In the genomic region with DNA sequence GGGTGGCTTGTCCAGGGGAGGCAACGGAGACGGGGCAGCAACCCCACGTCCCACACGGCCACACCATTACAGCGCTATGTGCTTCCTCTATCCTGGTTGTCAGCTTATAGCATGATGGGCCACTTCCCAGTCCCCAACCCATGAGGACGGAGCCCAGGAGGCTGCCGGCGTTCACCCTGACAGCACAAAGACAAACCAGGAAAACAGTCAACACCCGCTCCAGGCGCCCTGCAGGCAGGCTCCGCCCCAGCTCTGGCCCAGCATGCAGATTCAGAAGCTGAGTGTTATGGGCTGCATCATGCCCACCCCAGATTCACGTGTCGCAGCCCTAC, we compare ENCODE assay signal across 1 cellular context.
TF ChIP-seq lines count a peak whose summit lies in the region.

No MANE protein-coding gene starts in this region.

TF ChIP-seq in GM23338, 12 proteins besides CTCF, POLR2A, EP300 and RAD21 (continued from another document):
- TF ChIP-seq, protein P1, sequence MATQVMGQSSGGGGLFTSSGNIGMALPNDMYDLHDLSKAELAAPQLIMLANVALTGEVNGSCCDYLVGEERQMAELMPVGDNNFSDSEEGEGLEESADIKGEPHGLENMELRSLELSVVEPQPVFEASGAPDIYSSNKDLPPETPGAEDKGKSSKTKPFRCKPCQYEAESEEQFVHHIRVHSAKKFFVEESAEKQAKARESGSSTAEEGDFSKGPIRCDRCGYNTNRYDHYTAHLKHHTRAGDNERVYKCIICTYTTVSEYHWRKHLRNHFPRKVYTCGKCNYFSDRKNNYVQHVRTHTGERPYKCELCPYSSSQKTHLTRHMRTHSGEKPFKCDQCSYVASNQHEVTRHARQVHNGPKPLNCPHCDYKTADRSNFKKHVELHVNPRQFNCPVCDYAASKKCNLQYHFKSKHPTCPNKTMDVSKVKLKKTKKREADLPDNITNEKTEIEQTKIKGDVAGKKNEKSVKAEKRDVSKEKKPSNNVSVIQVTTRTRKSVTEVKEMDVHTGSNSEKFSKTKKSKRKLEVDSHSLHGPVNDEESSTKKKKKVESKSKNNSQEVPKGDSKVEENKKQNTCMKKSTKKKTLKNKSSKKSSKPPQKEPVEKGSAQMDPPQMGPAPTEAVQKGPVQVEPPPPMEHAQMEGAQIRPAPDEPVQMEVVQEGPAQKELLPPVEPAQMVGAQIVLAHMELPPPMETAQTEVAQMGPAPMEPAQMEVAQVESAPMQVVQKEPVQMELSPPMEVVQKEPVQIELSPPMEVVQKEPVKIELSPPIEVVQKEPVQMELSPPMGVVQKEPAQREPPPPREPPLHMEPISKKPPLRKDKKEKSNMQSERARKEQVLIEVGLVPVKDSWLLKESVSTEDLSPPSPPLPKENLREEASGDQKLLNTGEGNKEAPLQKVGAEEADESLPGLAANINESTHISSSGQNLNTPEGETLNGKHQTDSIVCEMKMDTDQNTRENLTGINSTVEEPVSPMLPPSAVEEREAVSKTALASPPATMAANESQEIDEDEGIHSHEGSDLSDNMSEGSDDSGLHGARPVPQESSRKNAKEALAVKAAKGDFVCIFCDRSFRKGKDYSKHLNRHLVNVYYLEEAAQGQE (IDR thresholded peaks at IDR 0.05; ENCODE audit: unreplicated experiment) = no peak
